Comparison of ENCODE assay signal across 1 cellular context in the genomic region with DNA sequence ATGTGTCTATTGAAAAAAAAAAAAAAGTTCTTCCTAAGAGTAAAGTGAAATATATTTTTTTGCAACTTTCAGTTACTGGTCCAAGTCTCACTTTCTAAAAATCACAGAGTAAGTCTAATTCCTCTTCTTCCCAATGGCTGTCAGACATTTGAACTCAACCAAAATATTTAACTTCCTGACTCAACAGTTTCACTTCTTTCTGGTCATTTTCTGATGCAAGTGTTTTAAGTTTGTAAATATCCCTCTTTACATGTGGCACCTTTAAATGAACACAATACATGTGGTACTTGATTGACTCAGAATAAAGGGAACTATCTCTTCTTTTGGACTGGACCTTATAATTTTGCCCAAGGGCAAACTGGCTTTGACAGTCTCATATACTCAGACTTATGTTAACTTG.
TF ChIP-seq lines count a peak whose summit lies in the region.

No MANE protein-coding gene starts in this region.

TF ChIP-seq in WTC11, 78 proteins besides CTCF, POLR2A, EP300 and RAD21 (continued from another document):
- TF ChIP-seq, protein P1, sequence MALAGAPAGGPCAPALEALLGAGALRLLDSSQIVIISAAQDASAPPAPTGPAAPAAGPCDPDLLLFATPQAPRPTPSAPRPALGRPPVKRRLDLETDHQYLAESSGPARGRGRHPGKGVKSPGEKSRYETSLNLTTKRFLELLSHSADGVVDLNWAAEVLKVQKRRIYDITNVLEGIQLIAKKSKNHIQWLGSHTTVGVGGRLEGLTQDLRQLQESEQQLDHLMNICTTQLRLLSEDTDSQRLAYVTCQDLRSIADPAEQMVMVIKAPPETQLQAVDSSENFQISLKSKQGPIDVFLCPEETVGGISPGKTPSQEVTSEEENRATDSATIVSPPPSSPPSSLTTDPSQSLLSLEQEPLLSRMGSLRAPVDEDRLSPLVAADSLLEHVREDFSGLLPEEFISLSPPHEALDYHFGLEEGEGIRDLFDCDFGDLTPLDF (CRISPR knock-in tag; IDR thresholded peaks at IDR 0.05): no peak
- TF ChIP-seq GTF2I (CRISPR knock-in tag; conservative IDR thresholded peaks at IDR 0.05): no peak
- TF ChIP-seq, protein P2, sequence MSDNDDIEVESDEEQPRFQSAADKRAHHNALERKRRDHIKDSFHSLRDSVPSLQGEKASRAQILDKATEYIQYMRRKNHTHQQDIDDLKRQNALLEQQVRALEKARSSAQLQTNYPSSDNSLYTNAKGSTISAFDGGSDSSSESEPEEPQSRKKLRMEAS (CRISPR knock-in tag; IDR thresholded peaks at IDR 0.05): no peak
TF ChIP-seq in WTC11: peak in this region for 0.
